26 cellular contexts compared by ENCODE assay signal in the genomic region with DNA sequence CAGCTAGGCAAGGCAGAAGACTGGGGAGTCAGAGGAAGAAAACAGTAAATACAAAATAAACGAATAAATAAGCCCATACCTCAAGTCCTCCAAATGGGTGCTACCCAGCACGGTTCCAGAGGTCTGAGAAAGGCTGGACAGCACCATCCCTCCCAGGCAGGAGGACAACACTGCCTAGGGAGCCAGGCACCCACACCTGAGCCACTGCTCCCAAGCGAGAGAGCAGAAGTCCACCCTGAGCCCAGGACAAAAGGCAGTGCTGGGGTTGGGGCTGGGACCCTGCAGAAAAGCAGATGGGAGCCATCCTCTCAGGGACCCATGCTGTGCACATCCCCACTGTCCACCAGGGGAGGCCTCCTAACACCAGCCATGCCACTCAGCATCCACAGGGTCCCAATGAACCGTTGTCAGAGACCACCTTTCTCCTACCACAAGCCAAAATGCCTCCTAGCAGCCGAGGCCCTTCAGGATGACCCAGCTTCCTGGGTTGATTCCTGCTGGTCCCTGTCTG. TPM values are rescaled to one million over a fixed set of nuclear protein-coding genes. Genes with fewer than 3 reads are reported as not detected.
"Had no signal": no experiment of that assay in that cellular context is flagged by ENCODE, and none has a peak within 500 bp of the region (broad histone marks: within the 10 kb centered on the region; RNA-seq: fewer than 3 reads in every experiment).

No MANE protein-coding gene starts in this region.

- H3K9me3 ChIP-seq: MG63, Peyer's patch had no signal

- H3K36me3 Mint-ChIP-seq: WTC11 had no signal

- H3K27ac ChIP-seq: brain microvascular endothelial cell, KMS-11, Peyer's patch had no signal

- ATAC-seq: activated CD8-positive, alpha-beta T cell treated with anti-CD3 and anti-CD28 coated beads, Interleukin-2, amount 10 ng/mL, durations not matched to agents 7 days and 5 days; T-helper 17 cell; WTC11 had no signal

- H3K4me1 ChIP-seq: Peyer's patch had no signal

- H3K4me1 Mint-ChIP-seq: T-helper 17 cell had no signal

- H3K9ac ChIP-seq: KMS-11 had no signal

- DNase-seq: activated CD4-positive, alpha-beta T cell treated with anti-CD3 and anti-CD28 coated beads for 48 hours; activated CD4-positive, alpha-beta T cell treated with anti-CD3 and anti-CD28 coated beads, Interleukin-2, amount 50 U/mL, for 4 hours; activated CD4-positive, CD25-positive, alpha-beta regulatory T cell treated with anti-CD3 and anti-CD28 coated beads, Interleukin-2, amount 50 U/mL, for 72 hours; activated CD8-positive, alpha-beta memory T cell treated with anti-CD3 and anti-CD28 coated beads, Interleukin-2, amount 50 U/mL, for 48 hours; activated CD8-positive, alpha-beta T cell treated with anti-CD3 and anti-CD28 coated beads, Interleukin-2, amount 10 ng/mL, durations not matched to agents 7 days and 5 days; activated naive CD4-positive, alpha-beta T cell treated with anti-CD3 and anti-CD28 coated beads, Interleukin-2, amount 50 U/mL, for 16 hours; activated T-cell treated with anti-CD3 and anti-CD28 coated beads, Interleukin-2, amount 50 U/mL, for 1 hour; amniotic stem cell; brain microvascular endothelial cell; MG63; MV-4-11; NCI-H1092 treated with DMSO at 0.1 percent for 48 hours; NCI-H1417 treated with DMSO at 0.1 percent for 48 hours; NCI-H1694 treated with DMSO at 0.1 percent for 48 hours; NCI-H2029 treated with DMSO at 0.1 percent for 48 hours; NCI-H345; NCI-H510A; NCI-H69; NK-92 treated with Interleukin-12 subunit alpha and Interleukin-12 subunit beta, amount 100 ng/mL, for 24 hours; OCI-M1; Peyer's patch; SHP77 treated with DMSO at 0.1 percent for 48 hours; T-helper 17 cell; T-helper 9 cell had no signal

- H3K36me3 ChIP-seq: brain microvascular endothelial cell, MG63, Peyer's patch had no signal

- H3K4me3 ChIP-seq: MG63, Peyer's patch had no signal

- H3K4me3 Mint-ChIP-seq: activated CD8-positive, alpha-beta T cell treated with anti-CD3 and anti-CD28 coated beads, Interleukin-2, amount 10 ng/mL, durations not matched to agents 7 days and 5 days; T-helper 17 cell; WTC11 had no signal

- H3K4me2 ChIP-seq: KMS-11 had no signal

- H3K27me3 Mint-ChIP-seq: T-helper 17 cell had no signal

- H3K9me3 Mint-ChIP-seq: WTC11 had no signal

- H3K27me3 ChIP-seq: brain microvascular endothelial cell, MG63, Peyer's patch had no signal

- H3K27ac Mint-ChIP-seq: activated CD8-positive, alpha-beta T cell treated with anti-CD3 and anti-CD28 coated beads, Interleukin-2, amount 10 ng/mL, durations not matched to agents 7 days and 5 days; T-helper 17 cell; WTC11 had no signal

RNA-seq across cellular contexts. Expression of gene GFRA1, which starts 16.2 kb away (rescaled TPM):
- total RNA-seq: activated CD8-positive, alpha-beta T cell treated with anti-CD3 and anti-CD28 coated beads, Interleukin-2, amount 10 ng/mL, durations not matched to agents 7 days and 5 days; T-helper 17 cell had no signal
